Comparison of ENCODE assay signal across 9 cellular contexts in the genomic region with DNA sequence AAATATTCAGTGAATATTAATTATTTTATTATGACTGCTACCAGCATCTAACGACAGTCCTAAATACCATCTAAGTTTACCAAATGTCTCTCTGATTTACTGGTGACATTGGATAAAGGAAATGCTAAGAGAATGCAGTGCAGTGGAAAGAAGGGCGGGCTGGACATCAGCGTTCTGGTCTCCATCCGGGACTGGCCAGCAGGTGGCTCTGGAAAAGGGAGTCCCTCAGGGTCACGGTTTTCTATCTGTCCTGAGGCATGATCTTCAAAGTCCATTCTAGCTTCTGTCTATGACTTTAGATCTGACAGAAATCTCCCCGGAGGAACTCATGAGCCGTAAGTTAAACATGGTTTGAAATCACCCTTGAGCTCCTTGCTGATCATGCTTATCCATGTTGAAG. TPM values are rescaled to one million over a fixed set of nuclear protein-coding genes. Genes with fewer than 3 reads are reported as not detected.
DNase-seq lines count a peak whose midpoint lies in the region; ATAC-seq, FAIRE-seq and TF ChIP-seq lines count a peak whose summit lies in the region.
"Had no signal": no experiment of that assay in that cellular context is flagged by ENCODE, and none has a peak within 500 bp of the region (broad histone marks: within the 10 kb centered on the region; RNA-seq: fewer than 3 reads in every experiment).

No MANE protein-coding gene starts in this region.

- DNase-seq in Caki2 (ENCODE audit: low read depth), result peak; percentile 57
- peak in 2 of 3 donors; percentile 67 to 78 for DNase-seq in Peyer's patch
- DNase-seq in fibroblast of lung (ENCODE audit: low read depth in 2 of 2), result peak in 1 of 2 donors; percentile 30
- peak; percentile 47 for DNase-seq in neural crest cell (ENCODE audit: low read depth, low spot score)
- no peak for DNase-seq in GM12891 (ENCODE audit: insufficient read length, low spot score)
- DNase-seq in activated CD4-positive, alpha-beta memory T cell treated with anti-CD3 and anti-CD28 coated beads for 36 hours, result no peak
- DNase-seq in naive thymus-derived CD8-positive, alpha-beta T cell, result no peak

- TF ChIP-seq POLR2A in Peyer's patch (IDR thresholded peaks at IDR 0.05) (no peak), GM12891 (IDR thresholded peaks at IDR 0.05; ENCODE audit: low read depth, low read length) (no peak)

- H3K27me3 Mint-ChIP-seq in neural crest cell (ENCODE audit: low read depth), result no peaks in the 10 kb centered on the region
- H3K27me3 Mint-ChIP-seq in activated CD4-positive, alpha-beta memory T cell treated with anti-CD3 and anti-CD28 coated beads for 36 hours, result no peaks in the 10 kb centered on the region
- H3K27me3 Mint-ChIP-seq in naive thymus-derived CD8-positive, alpha-beta T cell, result peaks cover 0 to 2% (median 0%) of the 10 kb centered on the region in 5 donors

- no peak overlapping the region for H2AFZ ChIP-seq in fibroblast of lung (ENCODE audit: low read length)

- CTCF ChIA-PET in activated CD4-positive, alpha-beta memory T cell treated with anti-CD3 and anti-CD28 coated beads for 36 hours (lab: Charles Lee), result interaction anchor here (1.3 to 1.7 kb wide), 2 partner anchors 63 to 80 kb away, joined by 3 to 4 read pairs; no protein-coding TSS in a partner anchor

- peak overlapping the region in 2 of 4 donors; percentile 43 to 56 for H3K4me3 ChIP-seq in Peyer's patch
- no peak overlapping the region for H3K4me3 ChIP-seq in fibroblast of lung (replicated peaks in 1 of 4; ENCODE audit: control extremely low read depth in 1 of 4, insufficient read depth in 1 of 4, low read depth in 3 of 4, low read length in 4 of 4)

- peak overlapping the region; percentile 87 for H3K4me3 Mint-ChIP-seq in neural crest cell
- no peak overlapping the region for H3K4me3 Mint-ChIP-seq in activated CD4-positive, alpha-beta memory T cell treated with anti-CD3 and anti-CD28 coated beads for 36 hours
- H3K4me3 Mint-ChIP-seq in naive thymus-derived CD8-positive, alpha-beta T cell, result no peak overlapping the region

- peaks cover 2% of the 10 kb centered on the region for H3K36me3 Mint-ChIP-seq in neural crest cell (ENCODE audit: low read depth)
- H3K36me3 Mint-ChIP-seq in activated CD4-positive, alpha-beta memory T cell treated with anti-CD3 and anti-CD28 coated beads for 36 hours, result no peaks in the 10 kb centered on the region
- H3K36me3 Mint-ChIP-seq in naive thymus-derived CD8-positive, alpha-beta T cell, result no peaks in the 10 kb centered on the region

- no peaks in the 10 kb centered on the region for H3K36me3 ChIP-seq in Peyer's patch
- H3K36me3 ChIP-seq in fibroblast of lung (ENCODE audit: control insufficient read depth, insufficient read depth, low read length), result no peaks in the 10 kb centered on the region

- no peaks in the 10 kb centered on the region for H3K79me2 ChIP-seq in fibroblast of lung (ENCODE audit: control insufficient read depth, insufficient read depth, low read length)

- H3K9me3 ChIP-seq in Peyer's patch, result no peaks in the 10 kb centered on the region
- H3K9me3 ChIP-seq in fibroblast of lung (ENCODE audit: control insufficient read depth, insufficient read depth, low read depth, low read length), result no peaks in the 10 kb centered on the region

- H3K27me3 ChIP-seq in Peyer's patch (no peaks in the 10 kb centered on the region), fibroblast of lung (ENCODE audit: control insufficient read depth, insufficient read depth, low read length) (no peaks in the 10 kb centered on the region)

- FAIRE-seq in GM12891 (lab: Jason Lieb, UNC), result no peak
- FAIRE-seq: colon had no signal

- H3K27ac Mint-ChIP-seq in neural crest cell (ENCODE audit: unreplicated experiment), result no peak overlapping the region
- H3K27ac Mint-ChIP-seq in activated CD4-positive, alpha-beta memory T cell treated with anti-CD3 and anti-CD28 coated beads for 36 hours, result no peak overlapping the region
- H3K27ac Mint-ChIP-seq in naive thymus-derived CD8-positive, alpha-beta T cell, result no peak overlapping the region

- TF ChIP-seq CTCF in Peyer's patch (IDR thresholded peaks at IDR 0.05) (peak in 4 of 6 experiments; percentile 28 to 67 (median 64)), fibroblast of lung (conservative IDR thresholded peaks at IDR 0.05 in 1 of 2, IDR thresholded peaks at IDR 0.05 in 1 of 2; ENCODE audit: low read depth in 1 of 2, low read length in 2 of 2) (peak; percentile 36 to 67), neural crest cell (conservative IDR thresholded peaks at IDR 0.05) (peak; percentile 63)

- H3K9ac ChIP-seq in fibroblast of lung (ENCODE audit: insufficient read depth, low read length), result no peak overlapping the region

- H3K4me2 ChIP-seq in fibroblast of lung (ENCODE audit: extremely low read depth, insufficient read depth, low read length), result no peak overlapping the region

- in situ Hi-C loops in Caki2 (cut with HindIII; ENCODE audit: low pct_unique_long_range_greater_than_20kb, low sequenced_read_pairs), result no loop called here

- peaks cover 83% of the 10 kb centered on the region for H3K4me1 Mint-ChIP-seq in neural crest cell
- peaks cover 43% of the 10 kb centered on the region for H3K4me1 Mint-ChIP-seq in activated CD4-positive, alpha-beta memory T cell treated with anti-CD3 and anti-CD28 coated beads for 36 hours (ENCODE audit: low read depth)
- H3K4me1 Mint-ChIP-seq in naive thymus-derived CD8-positive, alpha-beta T cell, result peaks cover 6 to 25% (median 20%) of the 10 kb centered on the region in 4 donors

- H3K4me1 ChIP-seq in Peyer's patch (peaks cover 0 to 7% (median 0%) of the 10 kb centered on the region in 4 donors), fibroblast of lung (ENCODE audit: control insufficient read depth, extremely low read depth, insufficient read depth, low read length) (peaks cover 3% of the 10 kb centered on the region)

- H3K9me3 Mint-ChIP-seq in neural crest cell, result no peaks in the 10 kb centered on the region
- peaks cover 2% of the 10 kb centered on the region for H3K9me3 Mint-ChIP-seq in activated CD4-positive, alpha-beta memory T cell treated with anti-CD3 and anti-CD28 coated beads for 36 hours
- no peaks in the 10 kb centered on the region for H3K9me3 Mint-ChIP-seq in naive thymus-derived CD8-positive, alpha-beta T cell

- H3K27ac ChIP-seq in Peyer's patch (peak overlapping the region in 2 of 4 donors; percentile 88 to 94), fibroblast of lung (ENCODE audit: insufficient read depth, low read length) (no peak overlapping the region)

- POLR2A ChIA-PET in activated CD4-positive, alpha-beta memory T cell treated with anti-CD3 and anti-CD28 coated beads for 36 hours (lab: Charles Lee), result interaction anchor here (0.7 kb wide), 1 partner anchor 137 kb away, joined by 3 read pairs; a partner anchor contains a TSS
- POLR2A ChIA-PET in naive thymus-derived CD8-positive, alpha-beta T cell (lab: Charles Lee), result no interaction called here

- no peaks in the 10 kb centered on the region for H4K20me1 ChIP-seq in fibroblast of lung (ENCODE audit: control insufficient read depth, extremely low read depth, insufficient read depth, low read length)

- no peak for ATAC-seq in naive thymus-derived CD8-positive, alpha-beta T cell
- ATAC-seq in GM21515 (IDR thresholded peaks at IDR 0.05; ENCODE audit: unreplicated experiment), result no peak

- intact Hi-C loops in activated CD4-positive, alpha-beta memory T cell treated with anti-CD3 and anti-CD28 coated beads for 36 hours (cut with micrococcal nuclease), result loop anchor here (2.0 kb wide), 1 partner anchor 15 kb away; no protein-coding TSS in a partner anchor

TF ChIP-seq in GM12891, 5 proteins besides CTCF, POLR2A, EP300 and RAD21:
- TF ChIP-seq POLR2AphosphoS5 (IDR thresholded peaks at IDR 0.05; ENCODE audit: low read depth, low read length) (no peak), PAX5 (IDR thresholded peaks at IDR 0.05; ENCODE audit: insufficient read depth, low read length, severe bottlenecking) (no peak), TAF1 (IDR thresholded peaks at IDR 0.05; ENCODE audit: low read depth, low read length) (no peak), SPI1 (IDR thresholded peaks at IDR 0.05; ENCODE audit: low read depth, low read length) (no peak), POU2F2 (IDR thresholded peaks at IDR 0.05; ENCODE audit: low read depth, low read length) (no peak)

RNA-seq across cellular contexts. Expression of a gene that starts 3.3 kb away (rescaled TPM):
- 23.8 and 43.7 TPM in 2 replicates for total RNA-seq in Caki2 (2014; rRNA removed; shearing (Covaris generic); ENCODE audit: low replicate concordance)
- total RNA-seq in Peyer's patch (100 to 1,000 TPM in 3 of 4 donors, 10 to 100 TPM in 1; 58.6 to 158 (median 144) TPM), fibroblast of lung (70.4 and 90.8 TPM in 2 replicates), neural crest cell (105 and 106 TPM in 2 replicates)
- 39.6 and 41.2 TPM in 2 replicates for polyA plus RNA-seq in fibroblast of lung
- 23.4 and 23.5 TPM in 2 replicates for polyA plus RNA-seq in fibroblast of lung (2012)
- polyA minus RNA-seq in fibroblast of lung (ENCODE audit: low replicate concordance), result 110 and 116 TPM in 2 replicates
- 0.54 TPM for polyA plus RNA-seq in GM12891 (2012; ENCODE audit: low read depth, missing spikeins)
- total RNA-seq in activated CD4-positive, alpha-beta memory T cell treated with anti-CD3 and anti-CD28 coated beads for 36 hours, result 1 to 10 TPM; 1.7 to 2.9 TPM
- 1 to 10 TPM; 1.1 to 1.8 TPM for total RNA-seq in naive thymus-derived CD8-positive, alpha-beta T cell
- polyA plus RNA-seq in naive thymus-derived CD8-positive, alpha-beta T cell, result 1 to 10 TPM in 2 of 3 donors, under 1 TPM in 1; 0.71 to 1.7 (median 1.2) TPM

Comparison
In these comparisons a context has a peak if more than half of its experiments do, and no peak if none do; other contexts are left out.
1. DNase-seq: peak in Caki2 (single experiment), Peyer's patch (2 of 3) and neural crest cell (single experiment); none in GM12891 (single experiment), activated CD4-positive, alpha-beta memory T cell treated with anti-CD3 and anti-CD28 coated beads for 36 hours (single experiment) and naive thymus-derived CD8-positive, alpha-beta T cell (0 of 10).
2. Peak in every context shown above with its lines, with median percentiles within 50 percentile points of each other: CTCF ChIP-seq.